ENCODE assay signal across 9 cellular contexts in the genomic region with DNA sequence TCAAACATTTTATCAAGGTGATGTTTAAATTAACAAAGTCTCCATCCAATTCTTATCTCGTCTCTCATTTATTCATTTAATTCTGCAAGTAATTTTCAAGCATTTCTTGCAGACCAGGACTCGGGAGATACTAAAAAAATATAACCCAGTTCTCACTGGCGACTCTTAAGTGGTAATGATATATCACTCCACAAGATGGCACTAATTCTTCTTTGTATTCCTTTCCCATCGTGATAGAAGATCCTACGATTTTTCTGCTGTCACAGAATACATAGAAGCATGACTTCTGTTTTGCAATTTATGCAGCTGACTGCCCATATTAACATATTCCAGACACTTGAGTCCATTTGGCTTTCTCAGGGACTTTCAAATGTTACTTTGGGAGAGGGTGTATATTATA.
DNase-seq lines count a peak whose midpoint lies in the region; ATAC-seq, FAIRE-seq and TF ChIP-seq lines count a peak whose summit lies in the region.
"Had no signal": no experiment of that assay in that cellular context is flagged by ENCODE, and none has a peak within 500 bp of the region (broad histone marks: within the 10 kb centered on the region; RNA-seq: fewer than 3 reads in every experiment).

No MANE protein-coding gene starts in this region.

- no peak overlapping the region for H3K9ac ChIP-seq in OCI-LY1 (ENCODE audit: low read length)

- H3K36me3 ChIP-seq in OCI-LY1 (ENCODE audit: insufficient read depth, low read length) = no peaks in the 10 kb centered on the region

- H3K27me3 ChIP-seq in OCI-LY1 (ENCODE audit: insufficient read depth, low read length) = no peaks in the 10 kb centered on the region

- H2AFZ ChIP-seq in OCI-LY1 (ENCODE audit: low read length) = no peak overlapping the region

- no peaks in the 10 kb centered on the region for H3K9me3 ChIP-seq in OCI-LY1 (ENCODE audit: low read length)

- H3K4me3 ChIP-seq in OCI-LY1 (ENCODE audit: low read depth, low read length, poor library complexity, severe bottlenecking) (no peak overlapping the region), fibroblast of mammary gland (ENCODE audit: control insufficient read depth, low read depth, low read length) (no peak overlapping the region)

- DNase-seq in fibroblast of mammary gland (ENCODE audit: low read depth) = peak; percentile 55
- DNase-seq in type B pancreatic cell (ENCODE audit: extremely low spot score, unreplicated experiment) = no peak
- no peak for DNase-seq in nucleus accumbens (lab: John Stamatoyannopoulos, UW)
- no peak for DNase-seq in NCI-H146 (lab: John Stamatoyannopoulos, UW)
- DNase-seq: activated naive CD8-positive, alpha-beta T cell treated with anti-CD3 and anti-CD28 coated beads, Interleukin-2, amount 10 ng/mL, durations not matched to agents 7 days and 5 days had no signal

- H3K27ac ChIP-seq in OCI-LY1 (ENCODE audit: low read depth, low read length, poor library complexity, severe bottlenecking) = no peak overlapping the region

- H3K4me2 ChIP-seq in OCI-LY1 (ENCODE audit: low read length) = no peak overlapping the region

- no peak overlapping the region for H3K4me3 Mint-ChIP-seq in type B pancreatic cell
- H3K4me3 Mint-ChIP-seq: activated naive CD8-positive, alpha-beta T cell treated with anti-CD3 and anti-CD28 coated beads, Interleukin-2, amount 10 ng/mL, durations not matched to agents 7 days and 5 days had no signal

- H3K4me1 Mint-ChIP-seq in type B pancreatic cell (ENCODE audit: unreplicated experiment) = peaks cover 5% of the 10 kb centered on the region
- H3K4me1 Mint-ChIP-seq: activated naive CD8-positive, alpha-beta T cell treated with anti-CD3 and anti-CD28 coated beads, Interleukin-2, amount 10 ng/mL, durations not matched to agents 7 days and 5 days had no signal

- H3K79me2 ChIP-seq in OCI-LY1 (ENCODE audit: insufficient read depth, low read length) = no peaks in the 10 kb centered on the region

- no peak overlapping the region for H3K27ac Mint-ChIP-seq in type B pancreatic cell
- H3K27ac Mint-ChIP-seq: activated naive CD8-positive, alpha-beta T cell treated with anti-CD3 and anti-CD28 coated beads, Interleukin-2, amount 10 ng/mL, durations not matched to agents 7 days and 5 days had no signal

- no peaks in the 10 kb centered on the region for H3K9me3 Mint-ChIP-seq in type B pancreatic cell
- H3K9me3 Mint-ChIP-seq: activated naive CD8-positive, alpha-beta T cell treated with anti-CD3 and anti-CD28 coated beads, Interleukin-2, amount 10 ng/mL, durations not matched to agents 7 days and 5 days had no signal

- H3K36me3 Mint-ChIP-seq in type B pancreatic cell = no peaks in the 10 kb centered on the region
- H3K36me3 Mint-ChIP-seq: activated naive CD8-positive, alpha-beta T cell treated with anti-CD3 and anti-CD28 coated beads, Interleukin-2, amount 10 ng/mL, durations not matched to agents 7 days and 5 days had no signal

- H3K4me1 ChIP-seq in OCI-LY1 (ENCODE audit: insufficient read depth, low read length, severe bottlenecking) = no peaks in the 10 kb centered on the region

- no peak for ATAC-seq in GM19395 (IDR thresholded peaks at IDR 0.05; ENCODE audit: unreplicated experiment)

- H4K20me1 ChIP-seq in OCI-LY1 (ENCODE audit: insufficient read depth, low read length) = no peaks in the 10 kb centered on the region

- H3K9me2 ChIP-seq in OCI-LY1 (ENCODE audit: low read depth, low read length) = no peaks in the 10 kb centered on the region

- peak; percentile 92 for FAIRE-seq in A204.1 (lab: Jason Lieb, UNC)

- no peaks in the 10 kb centered on the region for H3F3A ChIP-seq in OCI-LY1 (ENCODE audit: insufficient read depth, low read length)

- no peaks in the 10 kb centered on the region for H3K27me3 Mint-ChIP-seq in type B pancreatic cell
- H3K27me3 Mint-ChIP-seq: activated naive CD8-positive, alpha-beta T cell treated with anti-CD3 and anti-CD28 coated beads, Interleukin-2, amount 10 ng/mL, durations not matched to agents 7 days and 5 days had no signal

- TF ChIP-seq CTCF in GM12873 (IDR thresholded peaks at IDR 0.05; ENCODE audit: insufficient read depth, low read depth, low read length, missing control alignments) = peak; percentile 37
- peak; percentile 28; the same call in 1 of the 2 replicates for TF ChIP-seq CTCF in OCI-LY1 (IDR thresholded peaks at IDR 0.05; ENCODE audit: low read length)
- TF ChIP-seq CTCF in fibroblast of mammary gland (conservative IDR thresholded peaks at IDR 0.05; ENCODE audit: control insufficient read depth, insufficient read depth, low read depth, low read length) = peak; percentile 46
- TF ChIP-seq CTCF in type B pancreatic cell (conservative IDR thresholded peaks at IDR 0.05) = peak; percentile 81

Comparison
In these comparisons a context has a peak if more than half of its experiments do, and no peak if none do; other contexts are left out.
1. CTCF ChIP-seq: peak in every context shown above with its lines; median percentile 81 in type B pancreatic cell; 46 in fibroblast of mammary gland; 37 in GM12873; 28 in OCI-LY1.